ENCODE assay signal across 1 cellular context in the genomic region with DNA sequence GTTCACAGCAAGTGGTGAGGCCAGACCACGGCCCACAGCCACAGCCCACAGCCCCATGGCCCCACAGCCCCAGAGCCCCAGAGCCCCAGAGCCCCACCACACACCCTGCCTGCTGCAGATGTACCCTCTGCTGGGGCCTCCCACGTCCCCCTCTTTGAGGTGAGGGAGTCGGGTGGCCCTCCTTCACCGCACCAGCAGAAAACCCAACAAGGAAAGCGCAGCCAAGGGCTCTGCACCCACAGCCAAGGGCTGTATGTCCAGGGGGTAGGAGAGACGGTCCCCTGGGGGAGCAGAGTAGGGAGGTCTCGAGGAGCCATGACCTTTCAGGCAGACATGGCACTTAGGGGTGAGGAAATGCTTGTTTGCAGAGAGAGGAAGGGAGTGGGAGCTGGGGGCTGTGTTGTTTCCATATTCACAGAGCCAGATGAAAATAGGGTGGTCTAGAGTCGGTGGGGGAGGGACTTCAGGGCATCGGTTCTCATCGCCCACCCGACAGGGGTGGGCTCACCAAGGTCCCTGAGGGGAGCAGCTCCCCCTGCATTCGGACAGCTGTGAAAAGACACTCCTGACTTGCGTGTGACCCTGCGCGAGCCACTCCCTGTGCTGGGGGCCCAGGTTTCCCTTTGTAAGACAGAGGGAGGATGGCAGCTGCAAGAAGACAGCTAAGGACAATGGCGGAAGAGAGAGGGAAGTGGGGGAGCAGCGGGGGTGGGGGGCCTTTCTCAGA.
TF ChIP-seq lines count a peak whose summit lies in the region.

No MANE protein-coding gene starts in this region.

TF ChIP-seq in H1, 55 proteins besides CTCF, POLR2A, EP300 and RAD21:
- TF ChIP-seq, protein P1, sequence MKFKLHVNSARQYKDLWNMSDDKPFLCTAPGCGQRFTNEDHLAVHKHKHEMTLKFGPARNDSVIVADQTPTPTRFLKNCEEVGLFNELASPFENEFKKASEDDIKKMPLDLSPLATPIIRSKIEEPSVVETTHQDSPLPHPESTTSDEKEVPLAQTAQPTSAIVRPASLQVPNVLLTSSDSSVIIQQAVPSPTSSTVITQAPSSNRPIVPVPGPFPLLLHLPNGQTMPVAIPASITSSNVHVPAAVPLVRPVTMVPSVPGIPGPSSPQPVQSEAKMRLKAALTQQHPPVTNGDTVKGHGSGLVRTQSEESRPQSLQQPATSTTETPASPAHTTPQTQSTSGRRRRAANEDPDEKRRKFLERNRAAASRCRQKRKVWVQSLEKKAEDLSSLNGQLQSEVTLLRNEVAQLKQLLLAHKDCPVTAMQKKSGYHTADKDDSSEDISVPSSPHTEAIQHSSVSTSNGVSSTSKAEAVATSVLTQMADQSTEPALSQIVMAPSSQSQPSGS (IDR thresholded peaks at IDR 0.05; ENCODE audit: low read length) = no peak
- no peak for TF ChIP-seq EGR1 (IDR thresholded peaks at IDR 0.05; ENCODE audit: borderline replicate concordance, low read depth, low read length)
- no peak for TF ChIP-seq CHD2 (IDR thresholded peaks at IDR 0.05; ENCODE audit: low read length)
- TF ChIP-seq SP4 (IDR thresholded peaks at IDR 0.05; ENCODE audit: low read length) = no peak
- TF ChIP-seq CHD7 (IDR thresholded peaks at IDR 0.05; ENCODE audit: insufficient replicate concordance, low read length) = no peak
- TF ChIP-seq ATF3 (IDR thresholded peaks at IDR 0.05; ENCODE audit: insufficient read depth, low read depth, low read length) = no peak
- no peak for TF ChIP-seq USF2 (IDR thresholded peaks at IDR 0.05; ENCODE audit: low read length)
- no peak for TF ChIP-seq YY1 (IDR thresholded peaks at IDR 0.05; ENCODE audit: low read depth, low read length)
- TF ChIP-seq CEBPB (IDR thresholded peaks at IDR 0.05; ENCODE audit: low read depth, low read length) = no peak
- TF ChIP-seq SIN3A (conservative IDR thresholded peaks at IDR 0.05 in 1 of 2, IDR thresholded peaks at IDR 0.05 in 1 of 2; ENCODE audit: low read depth in 1 of 2, low read length in 2 of 2) = no peak
- TF ChIP-seq POLR2AphosphoS5 (IDR thresholded peaks at IDR 0.05; ENCODE audit: low read depth, low read length) = no peak
- no peak for TF ChIP-seq CHD1 (IDR thresholded peaks at IDR 0.05; ENCODE audit: low read depth, low read length)
- no peak for TF ChIP-seq TAF1 (IDR thresholded peaks at IDR 0.05; ENCODE audit: low read depth, low read length)
- no peak for TF ChIP-seq TEAD4 (IDR thresholded peaks at IDR 0.05; ENCODE audit: low read depth, low read length)
